Comparison of ENCODE assay signal across 1 cellular context in genomic region chr12:125065021-125065752, GRCh38.
TF ChIP-seq lines count a peak whose summit lies in the region.

A gene with protein sequence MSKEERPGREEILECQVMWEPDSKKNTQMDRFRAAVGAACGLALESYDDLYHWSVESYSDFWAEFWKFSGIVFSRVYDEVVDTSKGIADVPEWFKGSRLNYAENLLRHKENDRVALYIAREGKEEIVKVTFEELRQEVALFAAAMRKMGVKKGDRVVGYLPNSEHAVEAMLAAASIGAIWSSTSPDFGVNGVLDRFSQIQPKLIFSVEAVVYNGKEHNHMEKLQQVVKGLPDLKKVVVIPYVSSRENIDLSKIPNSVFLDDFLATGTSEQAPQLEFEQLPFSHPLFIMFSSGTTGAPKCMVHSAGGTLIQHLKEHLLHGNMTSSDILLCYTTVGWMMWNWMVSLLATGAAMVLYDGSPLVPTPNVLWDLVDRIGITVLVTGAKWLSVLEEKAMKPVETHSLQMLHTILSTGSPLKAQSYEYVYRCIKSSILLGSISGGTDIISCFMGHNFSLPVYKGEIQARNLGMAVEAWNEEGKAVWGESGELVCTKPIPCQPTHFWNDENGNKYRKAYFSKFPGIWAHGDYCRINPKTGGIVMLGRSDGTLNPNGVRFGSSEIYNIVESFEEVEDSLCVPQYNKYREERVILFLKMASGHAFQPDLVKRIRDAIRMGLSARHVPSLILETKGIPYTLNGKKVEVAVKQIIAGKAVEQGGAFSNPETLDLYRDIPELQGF (plus strand): TSS chr12:125065435. CDS start chr12:125065585, 150 bp downstream.

TF ChIP-seq in H1, 55 proteins besides CTCF, POLR2A, EP300 and RAD21:
- TF ChIP-seq BRCA1 (IDR thresholded peaks at IDR 0.05; ENCODE audit: low read depth, low read length) (no peak), CTBP2 (IDR thresholded peaks at IDR 0.05; ENCODE audit: borderline replicate concordance, insufficient read depth, insufficient read length, low read length) (no peak), CBX8 (IDR thresholded peaks at IDR 0.05; ENCODE audit: borderline replicate concordance, low read depth, low read length) (no peak), MAFK (IDR thresholded peaks at IDR 0.05; ENCODE audit: low read depth, low read length) (no peak), RXRA (IDR thresholded peaks at IDR 0.05; ENCODE audit: insufficient read depth, low read depth, low read length) (no peak), KDM4A (IDR thresholded peaks at IDR 0.05; ENCODE audit: low read depth, low read length, severe bottlenecking) (peak; percentile 27), CREB1 (IDR thresholded peaks at IDR 0.05) (peak; percentile 57; the same call in 1 of the 2 replicates), CBX5 (IDR thresholded peaks at IDR 0.05; ENCODE audit: low read depth, low read length) (no peak), YY1 (IDR thresholded peaks at IDR 0.05; ENCODE audit: low read depth, low read length) (0 out of 2 replicates have a peak, but pooled peaks have one; percentile 16), SAP30 (IDR thresholded peaks at IDR 0.05; ENCODE audit: insufficient read depth, insufficient replicate concordance, low read length) (no peak), RNF2 (IDR thresholded peaks at IDR 0.05; ENCODE audit: borderline replicate concordance, low read depth, low read length, missing control alignments, poor library complexity, severe bottlenecking) (no peak), GTF2F1 (IDR thresholded peaks at IDR 0.05; ENCODE audit: borderline replicate concordance, low read depth, low read length) (no peak), NRF1 (IDR thresholded peaks at IDR 0.05; ENCODE audit: low read depth, low read length) (no peak), CHD1 (IDR thresholded peaks at IDR 0.05; ENCODE audit: low read depth, low read length) (no peak), PHF8 (conservative IDR thresholded peaks at IDR 0.05; ENCODE audit: low read depth, low read length) (peak; percentile 64), SIX5 (IDR thresholded peaks at IDR 0.05; ENCODE audit: low read depth, low read length) (no peak), HDAC2 (IDR thresholded peaks at IDR 0.05; ENCODE audit: borderline replicate concordance in 1 of 2, low read depth in 2 of 2, low read length in 2 of 2) (no peak), TCF12 (IDR thresholded peaks at IDR 0.05; ENCODE audit: low read depth, low read length) (0 out of 2 replicates have a peak, but pooled peaks have one; percentile 71), EGR1 (IDR thresholded peaks at IDR 0.05; ENCODE audit: borderline replicate concordance, low read depth, low read length) (no peak), HDAC6 (IDR thresholded peaks at IDR 0.05; ENCODE audit: low read depth, low read length) (no peak), TEAD4 (IDR thresholded peaks at IDR 0.05; ENCODE audit: low read depth, low read length) (no peak), SP4 (IDR thresholded peaks at IDR 0.05; ENCODE audit: low read length) (peak; percentile 72), BACH1 (IDR thresholded peaks at IDR 0.05; ENCODE audit: low read length) (no peak), TAF1 (IDR thresholded peaks at IDR 0.05; ENCODE audit: low read depth, low read length) (peak; percentile 92), SUZ12 (IDR thresholded peaks at IDR 0.05; ENCODE audit: low read length) (no peak), FOSL1 (IDR thresholded peaks at IDR 0.05; ENCODE audit: insufficient read depth, low read depth, low read length) (no peak), ASH2L (IDR thresholded peaks at IDR 0.05; ENCODE audit: low read length) (peak; percentile 68), RFX5 (IDR thresholded peaks at IDR 0.05; ENCODE audit: borderline replicate concordance, low read depth, low read length) (no peak), MAX (IDR thresholded peaks at IDR 0.05) (peak; percentile 69; the same call in 1 of the 2 replicates), ATF2 (IDR thresholded peaks at IDR 0.05; ENCODE audit: low read length) (no peak), SRF (IDR thresholded peaks at IDR 0.05; ENCODE audit: low read depth, low read length) (no peak), CHD2 (IDR thresholded peaks at IDR 0.05; ENCODE audit: low read length) (peak; percentile 71), ATF3 (IDR thresholded peaks at IDR 0.05; ENCODE audit: insufficient read depth, low read depth, low read length) (no peak), EZH2 (IDR thresholded peaks at IDR 0.05; ENCODE audit: low read depth, low read length, severe bottlenecking) (no peak), RBBP5 (IDR thresholded peaks at IDR 0.05; ENCODE audit: borderline replicate concordance, low read depth, low read length) (peak; percentile 21; the same call in 1 of the 2 replicates), NANOG (IDR thresholded peaks at IDR 0.05; ENCODE audit: insufficient read depth, low read depth, low read length, poor library complexity, severe bottlenecking) (no peak), KDM5A (IDR thresholded peaks at IDR 0.05; ENCODE audit: low read length) (no peak), TBP (IDR thresholded peaks at IDR 0.05; ENCODE audit: low read depth, low read length) (peak; percentile 79), KDM1A (IDR thresholded peaks at IDR 0.05; ENCODE audit: borderline replicate concordance, low read length) (no peak), CEBPB (IDR thresholded peaks at IDR 0.05; ENCODE audit: low read depth, low read length) (no peak), SIN3A (conservative IDR thresholded peaks at IDR 0.05 in 1 of 2, IDR thresholded peaks at IDR 0.05 in 1 of 2; ENCODE audit: low read depth in 1 of 2, low read length in 2 of 2) (peak in 1 of 2 experiments; percentile 15; a peak in 2 of 4 replicates), BCL11A (IDR thresholded peaks at IDR 0.05; ENCODE audit: low read depth in 2 of 2, low read length in 2 of 2) (no peak), ZNF274 (IDR thresholded peaks at IDR 0.05; ENCODE audit: borderline replicate concordance, extremely low read depth, low read length) (no peak), JUND (IDR thresholded peaks at IDR 0.05; ENCODE audit: low read length) (no peak), SP1 (IDR thresholded peaks at IDR 0.05; ENCODE audit: low read depth, low read length) (0 out of 2 replicates have a peak, but pooled peaks have one; percentile 21), JUN (IDR thresholded peaks at IDR 0.05; ENCODE audit: low read depth, low read length) (no peak), SP2 (IDR thresholded peaks at IDR 0.05; ENCODE audit: low read length) (no peak), SIRT6 (IDR thresholded peaks at IDR 0.05; ENCODE audit: low read length) (no peak), POU5F1 (IDR thresholded peaks at IDR 0.05; ENCODE audit: low read depth, low read length) (no peak), GABPA (IDR thresholded peaks at IDR 0.05; ENCODE audit: borderline replicate concordance, insufficient read depth, low read length) (no peak), POLR2AphosphoS5 (IDR thresholded peaks at IDR 0.05; ENCODE audit: low read depth, low read length) (peak; percentile 56), USF2 (IDR thresholded peaks at IDR 0.05; ENCODE audit: low read length) (no peak), TAF7 (optimal IDR thresholded peaks at IDR 0.05; ENCODE audit: borderline replicate concordance, low read depth, low read length) (peak; percentile 66)
- TF ChIP-seq, protein P1, sequence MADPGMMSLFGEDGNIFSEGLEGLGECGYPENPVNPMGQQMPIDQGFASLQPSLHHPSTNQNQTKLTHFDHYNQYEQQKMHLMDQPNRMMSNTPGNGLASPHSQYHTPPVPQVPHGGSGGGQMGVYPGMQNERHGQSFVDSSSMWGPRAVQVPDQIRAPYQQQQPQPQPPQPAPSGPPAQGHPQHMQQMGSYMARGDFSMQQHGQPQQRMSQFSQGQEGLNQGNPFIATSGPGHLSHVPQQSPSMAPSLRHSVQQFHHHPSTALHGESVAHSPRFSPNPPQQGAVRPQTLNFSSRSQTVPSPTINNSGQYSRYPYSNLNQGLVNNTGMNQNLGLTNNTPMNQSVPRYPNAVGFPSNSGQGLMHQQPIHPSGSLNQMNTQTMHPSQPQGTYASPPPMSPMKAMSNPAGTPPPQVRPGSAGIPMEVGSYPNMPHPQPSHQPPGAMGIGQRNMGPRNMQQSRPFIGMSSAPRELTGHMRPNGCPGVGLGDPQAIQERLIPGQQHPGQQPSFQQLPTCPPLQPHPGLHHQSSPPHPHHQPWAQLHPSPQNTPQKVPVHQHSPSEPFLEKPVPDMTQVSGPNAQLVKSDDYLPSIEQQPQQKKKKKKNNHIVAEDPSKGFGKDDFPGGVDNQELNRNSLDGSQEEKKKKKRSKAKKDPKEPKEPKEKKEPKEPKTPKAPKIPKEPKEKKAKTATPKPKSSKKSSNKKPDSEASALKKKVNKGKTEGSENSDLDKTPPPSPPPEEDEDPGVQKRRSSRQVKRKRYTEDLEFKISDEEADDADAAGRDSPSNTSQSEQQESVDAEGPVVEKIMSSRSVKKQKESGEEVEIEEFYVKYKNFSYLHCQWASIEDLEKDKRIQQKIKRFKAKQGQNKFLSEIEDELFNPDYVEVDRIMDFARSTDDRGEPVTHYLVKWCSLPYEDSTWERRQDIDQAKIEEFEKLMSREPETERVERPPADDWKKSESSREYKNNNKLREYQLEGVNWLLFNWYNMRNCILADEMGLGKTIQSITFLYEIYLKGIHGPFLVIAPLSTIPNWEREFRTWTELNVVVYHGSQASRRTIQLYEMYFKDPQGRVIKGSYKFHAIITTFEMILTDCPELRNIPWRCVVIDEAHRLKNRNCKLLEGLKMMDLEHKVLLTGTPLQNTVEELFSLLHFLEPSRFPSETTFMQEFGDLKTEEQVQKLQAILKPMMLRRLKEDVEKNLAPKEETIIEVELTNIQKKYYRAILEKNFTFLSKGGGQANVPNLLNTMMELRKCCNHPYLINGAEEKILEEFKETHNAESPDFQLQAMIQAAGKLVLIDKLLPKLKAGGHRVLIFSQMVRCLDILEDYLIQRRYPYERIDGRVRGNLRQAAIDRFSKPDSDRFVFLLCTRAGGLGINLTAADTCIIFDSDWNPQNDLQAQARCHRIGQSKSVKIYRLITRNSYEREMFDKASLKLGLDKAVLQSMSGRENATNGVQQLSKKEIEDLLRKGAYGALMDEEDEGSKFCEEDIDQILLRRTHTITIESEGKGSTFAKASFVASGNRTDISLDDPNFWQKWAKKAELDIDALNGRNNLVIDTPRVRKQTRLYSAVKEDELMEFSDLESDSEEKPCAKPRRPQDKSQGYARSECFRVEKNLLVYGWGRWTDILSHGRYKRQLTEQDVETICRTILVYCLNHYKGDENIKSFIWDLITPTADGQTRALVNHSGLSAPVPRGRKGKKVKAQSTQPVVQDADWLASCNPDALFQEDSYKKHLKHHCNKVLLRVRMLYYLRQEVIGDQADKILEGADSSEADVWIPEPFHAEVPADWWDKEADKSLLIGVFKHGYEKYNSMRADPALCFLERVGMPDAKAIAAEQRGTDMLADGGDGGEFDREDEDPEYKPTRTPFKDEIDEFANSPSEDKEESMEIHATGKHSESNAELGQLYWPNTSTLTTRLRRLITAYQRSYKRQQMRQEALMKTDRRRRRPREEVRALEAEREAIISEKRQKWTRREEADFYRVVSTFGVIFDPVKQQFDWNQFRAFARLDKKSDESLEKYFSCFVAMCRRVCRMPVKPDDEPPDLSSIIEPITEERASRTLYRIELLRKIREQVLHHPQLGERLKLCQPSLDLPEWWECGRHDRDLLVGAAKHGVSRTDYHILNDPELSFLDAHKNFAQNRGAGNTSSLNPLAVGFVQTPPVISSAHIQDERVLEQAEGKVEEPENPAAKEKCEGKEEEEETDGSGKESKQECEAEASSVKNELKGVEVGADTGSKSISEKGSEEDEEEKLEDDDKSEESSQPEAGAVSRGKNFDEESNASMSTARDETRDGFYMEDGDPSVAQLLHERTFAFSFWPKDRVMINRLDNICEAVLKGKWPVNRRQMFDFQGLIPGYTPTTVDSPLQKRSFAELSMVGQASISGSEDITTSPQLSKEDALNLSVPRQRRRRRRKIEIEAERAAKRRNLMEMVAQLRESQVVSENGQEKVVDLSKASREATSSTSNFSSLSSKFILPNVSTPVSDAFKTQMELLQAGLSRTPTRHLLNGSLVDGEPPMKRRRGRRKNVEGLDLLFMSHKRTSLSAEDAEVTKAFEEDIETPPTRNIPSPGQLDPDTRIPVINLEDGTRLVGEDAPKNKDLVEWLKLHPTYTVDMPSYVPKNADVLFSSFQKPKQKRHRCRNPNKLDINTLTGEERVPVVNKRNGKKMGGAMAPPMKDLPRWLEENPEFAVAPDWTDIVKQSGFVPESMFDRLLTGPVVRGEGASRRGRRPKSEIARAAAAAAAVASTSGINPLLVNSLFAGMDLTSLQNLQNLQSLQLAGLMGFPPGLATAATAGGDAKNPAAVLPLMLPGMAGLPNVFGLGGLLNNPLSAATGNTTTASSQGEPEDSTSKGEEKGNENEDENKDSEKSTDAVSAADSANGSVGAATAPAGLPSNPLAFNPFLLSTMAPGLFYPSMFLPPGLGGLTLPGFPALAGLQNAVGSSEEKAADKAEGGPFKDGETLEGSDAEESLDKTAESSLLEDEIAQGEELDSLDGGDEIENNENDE (IDR thresholded peaks at IDR 0.05; ENCODE audit: insufficient replicate concordance, low read length) = no peak
- TF ChIP-seq, protein P2, sequence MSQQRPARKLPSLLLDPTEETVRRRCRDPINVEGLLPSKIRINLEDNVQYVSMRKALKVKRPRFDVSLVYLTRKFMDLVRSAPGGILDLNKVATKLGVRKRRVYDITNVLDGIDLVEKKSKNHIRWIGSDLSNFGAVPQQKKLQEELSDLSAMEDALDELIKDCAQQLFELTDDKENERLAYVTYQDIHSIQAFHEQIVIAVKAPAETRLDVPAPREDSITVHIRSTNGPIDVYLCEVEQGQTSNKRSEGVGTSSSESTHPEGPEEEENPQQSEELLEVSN (IDR thresholded peaks at IDR 0.05) = no peak
